ENCODE assay signal across 17 cellular contexts in the genomic region with DNA sequence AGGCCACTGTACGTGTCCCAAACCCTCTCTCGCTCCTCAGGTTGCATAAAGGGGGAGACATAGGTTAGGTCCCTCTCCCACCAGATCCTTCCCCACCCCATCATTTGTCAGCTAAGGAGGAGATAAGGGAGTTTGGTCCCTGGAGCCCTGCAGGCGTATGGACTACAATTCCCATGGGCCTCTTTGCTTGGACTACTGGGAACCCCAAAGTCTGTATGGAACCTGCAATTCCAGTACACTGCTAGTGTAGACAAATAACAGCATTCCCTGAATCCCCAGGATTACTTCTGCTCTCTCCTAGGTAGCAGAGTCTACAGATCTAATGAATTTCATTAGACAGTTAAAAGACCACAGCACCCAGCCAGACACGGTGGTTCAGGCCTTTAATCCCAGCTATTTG. TPM values are rescaled to one million over a fixed set of nuclear protein-coding genes. Genes with fewer than 3 reads are reported as not detected.
DNase-seq lines count a peak whose midpoint lies in the region; ATAC-seq, FAIRE-seq and TF ChIP-seq lines count a peak whose summit lies in the region.
"Had no signal": no experiment of that assay in that cellular context is flagged by ENCODE, and none has a peak within 500 bp of the region (broad histone marks: within the 10 kb centered on the region; RNA-seq: fewer than 3 reads in every experiment).

No MANE protein-coding gene starts in this region.

- intact Hi-C loops in K562 (cut with micrococcal nuclease), result no loop called here
- intact Hi-C loops in Right ventricle myocardium inferior (cut with DNase I), result no loop called here

- TF ChIP-seq EP300 in K562 (IDR thresholded peaks at IDR 0.05; ENCODE audit: low read length), result no peak

- TF ChIP-seq CTCF in C4-2B (conservative IDR thresholded peaks at IDR 0.05), result no peak
- TF ChIP-seq CTCF in K562 (IDR thresholded peaks at IDR 0.05 in 2 of 3, conservative IDR thresholded peaks at IDR 0.05 in 1 of 3; ENCODE audit: insufficient read depth in 2 of 3, low read depth in 1 of 3, low read length in 3 of 3), result no peak

- in situ Hi-C loops in K562 (cut with MboI), result no loop called here

- H3K18ac ChIP-seq in mesendoderm (ENCODE audit: low read length), result no peak overlapping the region

- ATAC-seq in K562, result peak; percentile 38; the same call in 1 of the 3 replicates
- no peak for ATAC-seq in Right ventricle myocardium inferior
- ATAC-seq: HCT116 had no signal

- H3K9me3 ChIP-seq in K562 (replicated peaks; ENCODE audit: control insufficient read depth, insufficient read depth, low read depth, low read length), result no peaks in the 10 kb centered on the region
- H3K9me3 ChIP-seq: BLaER1 treated with 17β-estradiol and CSF1 and Interleukin-3, amounts not matched to agents 10 nM and 100 nM had no signal

- DNase-seq in H7, result peak; percentile 21
- no peak for DNase-seq in K562 (ENCODE audit: extremely low read depth in 1 of 4, low spot score in 3 of 4)
- DNase-seq in Right ventricle myocardium inferior (ENCODE audit: missing footprints), result no peak
- DNase-seq in mesendoderm, result no peak
- DNase-seq: Calu3; CD4-positive, alpha-beta T cell; DMS153; DMS79 treated with DMSO at 0.1 percent for 48 hours; EL had no signal

- no peaks in the 10 kb centered on the region for H3K79me2 ChIP-seq in K562 (ENCODE audit: control insufficient read depth, insufficient read depth, low read length)
- no peaks in the 10 kb centered on the region for H3K79me2 ChIP-seq in mesendoderm (ENCODE audit: control insufficient read depth, insufficient read depth, low read length)

- no peaks in the 10 kb centered on the region for H4K20me1 ChIP-seq in K562 (replicated peaks; ENCODE audit: control insufficient read depth, insufficient read depth, low read length)
- H4K20me1 ChIP-seq: BLaER1 treated with 17β-estradiol and CSF1 and Interleukin-3, amounts not matched to agents 10 nM and 100 nM had no signal

- no peaks in the 10 kb centered on the region for H3K79me1 ChIP-seq in mesendoderm (ENCODE audit: low read length)

- H3K36me3 ChIP-seq in H7 (replicated peaks; ENCODE audit: control insufficient read depth, insufficient read depth, low read length), result no peaks in the 10 kb centered on the region; the same call in 1 of the 2 replicates
- H3K36me3 ChIP-seq in K562 (ENCODE audit: control insufficient read depth, insufficient read depth, low read length), result peaks cover 3% of the 10 kb centered on the region; the same call in 1 of the 3 replicates
- H3K36me3 ChIP-seq in mesendoderm (ENCODE audit: control insufficient read depth, insufficient read depth, low read length), result no peaks in the 10 kb centered on the region
- H3K36me3 ChIP-seq: BLaER1 treated with 17β-estradiol and CSF1 and Interleukin-3, amounts not matched to agents 10 nM and 100 nM had no signal

- H2BK5ac ChIP-seq in mesendoderm (ENCODE audit: low read length), result no peak overlapping the region

- H3K4me1 ChIP-seq in K562 (replicated peaks in 1 of 2; ENCODE audit: control insufficient read depth in 2 of 2, insufficient read depth in 2 of 2, low read length in 2 of 2) (peaks cover 17 to 18% of the 10 kb centered on the region in 2 experiments), mesendoderm (ENCODE audit: control insufficient read depth, low read depth, low read length) (no peaks in the 10 kb centered on the region)

- H3K4me3 ChIP-seq in H7 (ENCODE audit: insufficient read depth, low read depth, low read length) (no peak overlapping the region), K562 (no peak overlapping the region), mesendoderm (ENCODE audit: low read length) (no peak overlapping the region)
- H3K4me3 ChIP-seq: BLaER1 treated with 17β-estradiol and CSF1 and Interleukin-3, amounts not matched to agents 10 nM and 100 nM had no signal

- H4K5ac ChIP-seq in mesendoderm (ENCODE audit: low read length), result no peak overlapping the region

- no peak overlapping the region for H2AFZ ChIP-seq in K562 (ENCODE audit: low read depth, low read length)

- H2BK15ac ChIP-seq in mesendoderm (replicated peaks; ENCODE audit: low read depth), result no peak overlapping the region

- no peak overlapping the region for H2AK5ac ChIP-seq in mesendoderm (ENCODE audit: low read length)

- POLR2A ChIA-PET in K562 (lab: Yijun Ruan, JAX), result interaction anchor here (0.7 to 0.9 kb wide), 3 partner anchors 7 to 23 kb away, joined by 3 read pairs; no protein-coding TSS in a partner anchor

- TF ChIP-seq POLR2A in K562 (conservative IDR thresholded peaks at IDR 0.05), result no peak

- no peak for TF ChIP-seq RAD21 in K562 (CRISPR knock-in tag; conservative IDR thresholded peaks at IDR 0.05 in 1 of 2, IDR thresholded peaks at IDR 0.05 in 1 of 2)

- H3K56ac ChIP-seq in mesendoderm (ENCODE audit: low read length), result no peak overlapping the region

- H3K4ac ChIP-seq in mesendoderm (ENCODE audit: low read depth, low read length), result no peak overlapping the region

- H3K27me3 ChIP-seq in H7 (ENCODE audit: control insufficient read depth, insufficient read depth, low read length), result no peaks in the 10 kb centered on the region
- no peaks in the 10 kb centered on the region for H3K27me3 ChIP-seq in K562 (ENCODE audit: control insufficient read depth in 2 of 2, insufficient read depth in 2 of 2, low read length in 2 of 2)
- no peaks in the 10 kb centered on the region for H3K27me3 ChIP-seq in mesendoderm (ENCODE audit: insufficient read depth, low read length, poor library complexity)
- H3K27me3 ChIP-seq: BLaER1 treated with 17β-estradiol and CSF1 and Interleukin-3, amounts not matched to agents 10 nM and 100 nM had no signal

- no peak overlapping the region for H3K4me2 ChIP-seq in K562 (ENCODE audit: insufficient read depth, low read length)
- H3K4me2 ChIP-seq in mesendoderm (ENCODE audit: low read length), result no peak overlapping the region
- H3K4me2 ChIP-seq: BLaER1 treated with 17β-estradiol and CSF1 and Interleukin-3, amounts not matched to agents 10 nM and 100 nM; KMS-11 had no signal

- CTCF ChIA-PET in K562 (lab: Yijun Ruan, JAX; ENCODE audit: low intra/inter-chr PET ratio), result no interaction called here

- no peak overlapping the region for H4K8ac ChIP-seq in mesendoderm (ENCODE audit: low read depth, low read length)

- H3K9ac ChIP-seq in K562 (ENCODE audit: insufficient read depth in 1 of 2, low read depth in 2 of 2, low read length in 2 of 2) (no peak overlapping the region), mesendoderm (ENCODE audit: low read length) (no peak overlapping the region)
- H3K9ac ChIP-seq: BLaER1 treated with 17β-estradiol and CSF1 and Interleukin-3, amounts not matched to agents 10 nM and 100 nM; KMS-11 had no signal

- peak overlapping the region; percentile 51; the same call in 1 of the 2 replicates for H3K27ac ChIP-seq in C4-2B
- H3K27ac ChIP-seq in K562 (ENCODE audit: extremely low read depth, low read depth, low read length), result no peak overlapping the region
- no peak overlapping the region for H3K27ac ChIP-seq in mesendoderm (ENCODE audit: low read depth, low read length)
- H3K27ac ChIP-seq: BLaER1 treated with 17β-estradiol and CSF1 and Interleukin-3, amounts not matched to agents 10 nM and 100 nM; KMS-11 had no signal

- no TSS peak for BruUV-seq in K562 (replicated peaks; lab: Mats Ljungman, UMichigan)

- no peak overlapping the region for H2BK120ac ChIP-seq in mesendoderm (ENCODE audit: low read depth, low read length)

- 92% methylated on average over 4 of the region's 4 CpGs for WGBS in K562 (ENCODE audit: insufficient coverage, low coverage, missing lambda C conversion rate)
- no CpG with 5 or more reads among the region's 4 CpGs for WGBS in mesendoderm (ENCODE audit: extremely low coverage, insufficient coverage, low lambda C conversion rate)

- no peak overlapping the region for H3K23ac ChIP-seq in mesendoderm (ENCODE audit: low read length)

- FAIRE-seq in K562 (lab: Jason Lieb, UNC), result no peak
- FAIRE-seq: G401.6, GM12892 had no signal

- H3K9me1 ChIP-seq in K562 (ENCODE audit: control insufficient read depth, insufficient read depth, low read length), result no peaks in the 10 kb centered on the region

RNA-seq across cellular contexts. Expression of a gene that starts 16.0 kb away (rescaled TPM):
- 9.9 and 18.0 TPM in 2 replicates for total RNA-seq in H7 (2014; rRNA removed; shearing (Covaris generic))
- 0.70 and 1.7 TPM in 2 replicates for total RNA-seq in K562 (2011; cell fraction: chromatin; rRNA removed; ENCODE audit: low replicate concordance)
- 0.50 and 1.1 TPM in 2 replicates for total RNA-seq in K562 (2011; cell fraction: nucleolus; rRNA removed)
- total RNA-seq in K562 (2011; cell fraction: nucleoplasm; rRNA removed), result 0.53 and 0.88 TPM in 2 replicates
- total RNA-seq in K562 (2014; rRNA removed) (0.20 TPM in 1 of 2 replicates, not detected in the other), K562 (2014; rRNA removed; fragmentation: Illumina TruSeq; extraction: Trizol) (not detected in 2 replicates), K562 (2015; rRNA removed; fragmentation: Illumina TruSeq; extraction: Trizol) (not detected in 2 replicates), K562 (2021) (0.16 TPM in 1 of 2 replicates, not detected in the other), Right ventricle myocardium inferior (1.0 TPM)
- polyA plus RNA-seq in K562 (2011; rRNA removed) (0.20 TPM in 1 of 2 replicates, not detected in the other), K562 (2014; fragmentation: Illumina TruSeq; extraction: Trizol) (not detected in 2 replicates), K562 (2014; fragmentation: Nextera tagmentation; extraction: Ambion mirVana) (not detected), K562 (2014; rRNA removed) (not detected in 2 replicates)
- polyA plus RNA-seq in K562 (2011; cell fraction: cytosol; rRNA removed), result 0.19 and 0.22 TPM in 2 replicates
- polyA plus RNA-seq in K562 (2011; cell fraction: nucleus; rRNA removed), result 0.60 and 1.2 TPM in 2 replicates
- polyA plus RNA-seq in K562 (2012), result 0.21 and 1.0 TPM in 2 replicates
- polyA minus RNA-seq in K562 (2011; rRNA and poly(A)+ RNA removed), result not detected in 2 replicates
- not detected in 2 replicates for polyA minus RNA-seq in K562 (2011; cell fraction: cytosol; rRNA and poly(A)+ RNA removed)
- not detected in 2 replicates for polyA minus RNA-seq in K562 (2011; cell fraction: nucleus; rRNA and poly(A)+ RNA removed)
- 1.5 TPM for polyA plus RNA-seq in mesendoderm (2013, experiment 1 of 2)
- polyA plus RNA-seq in mesendoderm (2013, experiment 2 of 2), result 1.2 TPM
- total RNA-seq: H4 had no signal

RNA-seq across cellular contexts. Expression of a gene that starts 16.1 kb away (rescaled TPM):
- total RNA-seq in H7 (2014; rRNA removed; shearing (Covaris generic)), result 20.6 and 25.6 TPM in 2 replicates
- 22.1 and 56.7 TPM in 2 replicates for total RNA-seq in K562 (2011; cell fraction: chromatin; rRNA removed; ENCODE audit: low replicate concordance)
- 27.5 and 39.4 TPM in 2 replicates for total RNA-seq in K562 (2011; cell fraction: nucleolus; rRNA removed)
- total RNA-seq in K562 (2011; cell fraction: nucleoplasm; rRNA removed), result 22.7 and 27.9 TPM in 2 replicates
- 17.0 and 20.1 TPM in 2 replicates for total RNA-seq in K562 (2014; rRNA removed)
- total RNA-seq in K562 (2014; rRNA removed; fragmentation: Illumina TruSeq; extraction: Trizol), result 3.3 and 4.4 TPM in 2 replicates
- 5.2 and 5.6 TPM in 2 replicates for total RNA-seq in K562 (2015; rRNA removed; fragmentation: Illumina TruSeq; extraction: Trizol)
- 27.2 and 30.8 TPM in 2 replicates for total RNA-seq in K562 (2021)
- polyA plus RNA-seq in K562 (2011; rRNA removed), result 13.4 and 25.1 TPM in 2 replicates
- polyA plus RNA-seq in K562 (2011; cell fraction: cytosol; rRNA removed), result 20.5 and 26.0 TPM in 2 replicates
- polyA plus RNA-seq in K562 (2011; cell fraction: nucleus; rRNA removed), result 33.6 and 37.4 TPM in 2 replicates
- 17.0 and 29.2 TPM in 2 replicates for polyA plus RNA-seq in K562 (2012)
- 11.4 and 18.4 TPM in 2 replicates for polyA plus RNA-seq in K562 (2014; fragmentation: Illumina TruSeq; extraction: Trizol)
- under 1 TPM; 0.07 to 0.31 TPM for polyA plus RNA-seq in K562 (2014; fragmentation: Nextera tagmentation; extraction: Ambion mirVana)
- 22.0 and 23.5 TPM in 2 replicates for polyA plus RNA-seq in K562 (2014; rRNA removed)
- polyA minus RNA-seq in K562 (2011; rRNA and poly(A)+ RNA removed), result 2.8 and 3.5 TPM in 2 replicates
- 10.6 and 15.0 TPM in 2 replicates for polyA minus RNA-seq in K562 (2011; cell fraction: cytosol; rRNA and poly(A)+ RNA removed)
- 8.1 and 13.7 TPM in 2 replicates for polyA minus RNA-seq in K562 (2011; cell fraction: nucleus; rRNA and poly(A)+ RNA removed)
- 23.8 TPM for total RNA-seq in Right ventricle myocardium inferior
- polyA plus RNA-seq in mesendoderm (2013, experiment 1 of 2), result 4.9 TPM
- polyA plus RNA-seq in mesendoderm (2013, experiment 2 of 2), result 4.6 TPM

RNA-seq across cellular contexts. Expression of a gene that starts 19.9 kb away (rescaled TPM):
- 20.3 and 21.6 TPM in 2 replicates for total RNA-seq in H7 (2014; rRNA removed; shearing (Covaris generic))
- total RNA-seq in K562 (2011; cell fraction: chromatin; rRNA removed; ENCODE audit: low replicate concordance), result 91.7 and 166 TPM in 2 replicates
- 117 and 129 TPM in 2 replicates for total RNA-seq in K562 (2011; cell fraction: nucleolus; rRNA removed)
- total RNA-seq in K562 (2011; cell fraction: nucleoplasm; rRNA removed), result 102 and 128 TPM in 2 replicates
- total RNA-seq in K562 (2014; rRNA removed) (59.1 and 87.0 TPM in 2 replicates), K562 (2014; rRNA removed; fragmentation: Illumina TruSeq; extraction: Trizol) (37.8 and 44.0 TPM in 2 replicates), K562 (2015; rRNA removed; fragmentation: Illumina TruSeq; extraction: Trizol) (34.8 and 35.5 TPM in 2 replicates), K562 (2021) (64.8 and 67.4 TPM in 2 replicates), Right ventricle myocardium inferior (64.8 TPM)
- polyA plus RNA-seq in K562 (2011; rRNA removed) (38.1 and 60.9 TPM in 2 replicates), K562 (2014; fragmentation: Illumina TruSeq; extraction: Trizol) (67.6 and 73.7 TPM in 2 replicates), K562 (2014; fragmentation: Nextera tagmentation; extraction: Ambion mirVana) (1 to 10 TPM in 1 of 2 experiments, under 1 TPM in 1; 0.42 to 1.3 TPM), K562 (2014; rRNA removed) (55.7 and 77.6 TPM in 2 replicates)
- 32.7 and 34.1 TPM in 2 replicates for polyA plus RNA-seq in K562 (2011; cell fraction: cytosol; rRNA removed)
- 82.3 and 88.1 TPM in 2 replicates for polyA plus RNA-seq in K562 (2011; cell fraction: nucleus; rRNA removed)
- 62.3 and 136 TPM in 2 replicates for polyA plus RNA-seq in K562 (2012)
- 26.6 and 38.8 TPM in 2 replicates for polyA minus RNA-seq in K562 (2011; rRNA and poly(A)+ RNA removed)
- polyA minus RNA-seq in K562 (2011; cell fraction: cytosol; rRNA and poly(A)+ RNA removed), result 24.1 and 29.0 TPM in 2 replicates
- polyA minus RNA-seq in K562 (2011; cell fraction: nucleus; rRNA and poly(A)+ RNA removed), result 33.5 and 61.9 TPM in 2 replicates
- 32.5 TPM for polyA plus RNA-seq in mesendoderm (2013, experiment 1 of 2)
- polyA plus RNA-seq in mesendoderm (2013, experiment 2 of 2), result 33.4 TPM

RNA-seq across cellular contexts. Expression of a gene that starts 41.5 kb away (rescaled TPM):
- 31.5 and 40.0 TPM in 2 replicates for total RNA-seq in H7 (2014; rRNA removed; shearing (Covaris generic))
- 51.3 and 119 TPM in 2 replicates for total RNA-seq in K562 (2011; cell fraction: chromatin; rRNA removed; ENCODE audit: low replicate concordance)
- 57.0 and 58.4 TPM in 2 replicates for total RNA-seq in K562 (2011; cell fraction: nucleolus; rRNA removed)
- 47.7 and 57.1 TPM in 2 replicates for total RNA-seq in K562 (2011; cell fraction: nucleoplasm; rRNA removed)
- 57.8 and 69.7 TPM in 2 replicates for total RNA-seq in K562 (2014; rRNA removed)
- total RNA-seq in K562 (2014; rRNA removed; fragmentation: Illumina TruSeq; extraction: Trizol), result 12.4 and 18.9 TPM in 2 replicates
- total RNA-seq in K562 (2015; rRNA removed; fragmentation: Illumina TruSeq; extraction: Trizol), result 31.4 and 32.6 TPM in 2 replicates
- total RNA-seq in K562 (2021), result 79.6 and 84.8 TPM in 2 replicates
- 29.7 and 54.4 TPM in 2 replicates for polyA plus RNA-seq in K562 (2011; rRNA removed)
- 62.1 and 122 TPM in 2 replicates for polyA plus RNA-seq in K562 (2011; cell fraction: cytosol; rRNA removed)
- polyA plus RNA-seq in K562 (2011; cell fraction: nucleus; rRNA removed), result 58.1 and 87.7 TPM in 2 replicates
- 50.4 and 57.4 TPM in 2 replicates for polyA plus RNA-seq in K562 (2012)
- 53.9 and 68.4 TPM in 2 replicates for polyA plus RNA-seq in K562 (2014; fragmentation: Illumina TruSeq; extraction: Trizol)
- 10 to 100 TPM in 1 of 2 experiments, 1 to 10 TPM in 1; 3.4 to 17.0 TPM for polyA plus RNA-seq in K562 (2014; fragmentation: Nextera tagmentation; extraction: Ambion mirVana)
- polyA plus RNA-seq in K562 (2014; rRNA removed), result 61.3 and 70.5 TPM in 2 replicates
- 19.9 and 22.6 TPM in 2 replicates for polyA minus RNA-seq in K562 (2011; rRNA and poly(A)+ RNA removed)
- 31.7 and 42.9 TPM in 2 replicates for polyA minus RNA-seq in K562 (2011; cell fraction: cytosol; rRNA and poly(A)+ RNA removed)
- 13.1 and 17.9 TPM in 2 replicates for polyA minus RNA-seq in K562 (2011; cell fraction: nucleus; rRNA and poly(A)+ RNA removed)
- total RNA-seq in Right ventricle myocardium inferior, result 63.2 TPM
- 9.1 TPM for polyA plus RNA-seq in mesendoderm (2013, experiment 1 of 2)
- 10.4 TPM for polyA plus RNA-seq in mesendoderm (2013, experiment 2 of 2)

RNA-seq across cellular contexts. Expression of a gene that starts 46.3 kb away (rescaled TPM):
- total RNA-seq in H7 (2014; rRNA removed; shearing (Covaris generic)), result 0.52 and 1.1 TPM in 2 replicates
- total RNA-seq in K562 (2011; cell fraction: chromatin; rRNA removed; ENCODE audit: low replicate concordance), result 0.46 and 1.5 TPM in 2 replicates
- 1.2 and 1.7 TPM in 2 replicates for total RNA-seq in K562 (2011; cell fraction: nucleolus; rRNA removed)
- 0.53 and 2.4 TPM in 2 replicates for total RNA-seq in K562 (2011; cell fraction: nucleoplasm; rRNA removed)
- total RNA-seq in K562 (2014; rRNA removed) (0.05 TPM in 1 of 2 replicates, not detected in the other), K562 (2014; rRNA removed; fragmentation: Illumina TruSeq; extraction: Trizol) (0.07 TPM in 1 of 2 replicates, not detected in the other), K562 (2015; rRNA removed; fragmentation: Illumina TruSeq; extraction: Trizol) (0.11 TPM in 2 replicates), K562 (2021) (0.89 and 1.5 TPM in 2 replicates), Right ventricle myocardium inferior (not detected)
- polyA plus RNA-seq in K562 (2011; rRNA removed) (0.25 and 1.4 TPM in 2 replicates), K562 (2014; fragmentation: Illumina TruSeq; extraction: Trizol) (0.15 and 0.19 TPM in 2 replicates), K562 (2014; fragmentation: Nextera tagmentation; extraction: Ambion mirVana) (under 1 TPM in 1 of 2 experiments, not detected in 1; 0.18 TPM), K562 (2014; rRNA removed) (0.38 and 1.1 TPM in 2 replicates)
- polyA plus RNA-seq in K562 (2011; cell fraction: cytosol; rRNA removed), result 0.49 and 1.2 TPM in 2 replicates
- 0.37 and 2.6 TPM in 2 replicates for polyA plus RNA-seq in K562 (2011; cell fraction: nucleus; rRNA removed)
- polyA plus RNA-seq in K562 (2012), result 0.53 and 0.68 TPM in 2 replicates
- polyA minus RNA-seq in K562 (2011; rRNA and poly(A)+ RNA removed), result 0.53 and 0.90 TPM in 2 replicates
- polyA minus RNA-seq in K562 (2011; cell fraction: cytosol; rRNA and poly(A)+ RNA removed), result 2.3 TPM in 1 of 2 replicates, not detected in the other
- 0.78 TPM in 1 of 2 replicates, not detected in the other for polyA minus RNA-seq in K562 (2011; cell fraction: nucleus; rRNA and poly(A)+ RNA removed)
- polyA plus RNA-seq in mesendoderm (2013, experiment 1 of 2), result 0.31 TPM
- polyA plus RNA-seq in mesendoderm (2013, experiment 2 of 2), result 0.21 TPM
- total RNA-seq: Calu3; CD4-positive, alpha-beta T cell; H4 had no signal
- polyA plus RNA-seq: IgD-negative memory B cell had no signal
